Comparison of ENCODE assay signal across 13 cellular contexts in the genomic region with DNA sequence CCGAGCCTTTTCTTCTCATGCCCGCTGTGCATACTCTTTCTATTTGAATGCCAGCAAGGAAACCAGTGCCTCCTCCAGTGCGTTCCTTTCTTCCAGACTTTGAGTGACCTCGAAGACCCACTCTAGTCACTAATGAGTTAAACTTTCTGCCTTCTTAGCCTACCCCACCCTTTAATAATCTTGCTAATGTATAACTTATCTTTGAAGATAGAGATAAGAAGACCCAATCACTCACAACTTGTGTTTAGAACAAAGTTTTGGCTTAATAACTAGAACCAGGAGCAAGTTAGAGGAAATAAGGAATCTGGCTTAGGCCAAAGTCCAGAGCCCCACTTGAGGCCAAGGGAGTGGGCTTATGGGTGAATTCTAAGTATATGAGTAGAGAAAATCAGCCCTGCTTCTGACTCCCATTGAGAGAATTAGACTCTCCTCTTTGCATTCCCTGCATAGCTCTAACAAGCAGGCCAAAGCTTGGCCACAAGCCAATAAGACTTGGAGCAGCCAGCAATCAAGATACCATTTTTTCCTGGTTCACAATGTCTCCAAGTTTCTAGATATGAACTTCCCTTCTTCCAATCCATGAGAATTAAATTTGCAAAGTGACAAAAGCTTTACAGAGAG.
DNase-seq lines count a peak whose midpoint lies in the region; ATAC-seq and TF ChIP-seq lines count a peak whose summit lies in the region.
"Had no signal": no experiment of that assay in that cellular context is flagged by ENCODE, and none has a peak within 500 bp of the region (broad histone marks: within the 10 kb centered on the region; RNA-seq: fewer than 3 reads in every experiment).

No MANE protein-coding gene starts in this region.

- H3K4me1 ChIP-seq in BE2C (no peaks in the 10 kb centered on the region), cardiac muscle cell (ENCODE audit: low read depth) (peaks cover 5% of the 10 kb centered on the region), ovary (ENCODE audit: insufficient read depth) (no peaks in the 10 kb centered on the region), psoas muscle (no peaks in the 10 kb centered on the region)

- no peaks in the 10 kb centered on the region for H3K9me3 ChIP-seq in BE2C
- no peaks in the 10 kb centered on the region for H3K9me3 ChIP-seq in cardiac muscle cell (ENCODE audit: low read depth)
- no peaks in the 10 kb centered on the region for H3K9me3 ChIP-seq in ovary
- H3K9me3 ChIP-seq in psoas muscle, result no peaks in the 10 kb centered on the region

- ATAC-seq in GM18858 (IDR thresholded peaks at IDR 0.05; ENCODE audit: unreplicated experiment) (no peak), psoas muscle (no peak), GM21526 (IDR thresholded peaks at IDR 0.05; ENCODE audit: low FRiP score, unreplicated experiment) (no peak)
- ATAC-seq: HepG2 had no signal

- 89 to 91% (median 91%) methylated on average over 4 of the region's 4 CpGs for WGBS in ovary, 3 donors
- WGBS in psoas muscle, 3 donors, result 94 to 96% (median 96%) methylated on average over 4 of the region's 4 CpGs

- TF ChIP-seq POLR2A in ovary (IDR thresholded peaks at IDR 0.05), result no peak

- H3K27me3 ChIP-seq in BE2C (no peaks in the 10 kb centered on the region), cardiac muscle cell (no peaks in the 10 kb centered on the region), ovary (no peaks in the 10 kb centered on the region), psoas muscle (ENCODE audit: insufficient read depth in 3 of 3, low read length in 2 of 3) (no peaks in the 10 kb centered on the region)

- no peak for TF ChIP-seq EP300 in ovary (IDR thresholded peaks at IDR 0.05)

- H3K36me3 ChIP-seq in BE2C (no peaks in the 10 kb centered on the region), cardiac muscle cell (no peaks in the 10 kb centered on the region), ovary (no peaks in the 10 kb centered on the region), psoas muscle (ENCODE audit: insufficient read depth in 1 of 2, low read depth in 1 of 2) (no peaks in the 10 kb centered on the region)

- H3K27ac ChIP-seq in cardiac muscle cell, result no peak overlapping the region
- H3K27ac ChIP-seq in ovary, result no peak overlapping the region
- H3K27ac ChIP-seq in psoas muscle, result no peak overlapping the region

- intact Hi-C loops in ovary (cut with DNase I), result no loop called here
- intact Hi-C loops in psoas muscle (cut with DNase I), result no loop called here

- no peak overlapping the region for H3K4me3 ChIP-seq in BE2C (ENCODE audit: low read depth, low read length)
- H3K4me3 ChIP-seq in cardiac muscle cell, result no peak overlapping the region
- H3K4me3 ChIP-seq in ovary, result no peak overlapping the region
- H3K4me3 ChIP-seq in psoas muscle, result no peak overlapping the region

- DNase-seq in BE2C (peak; percentile 22), amniotic stem cell (lab: John Stamatoyannopoulos, UW) (peak; percentile 11), cardiac muscle cell (ENCODE audit: low read depth in 1 of 2, low spot score in 1 of 2) (peak; percentile 69 to 89), ovary (peak in 4 of 5 donors; percentile 28 to 48 (median 41)), GDM1 (lab: John Stamatoyannopoulos, UW) (no peak), psoas muscle (no peak)
- DNase-seq: activated effector memory CD4-positive, alpha-beta T cell treated with anti-CD3 and anti-CD28 coated beads, Interleukin-2, amount 50 U/mL, for 16 hours; CD4-positive, alpha-beta T cell; cortex of kidney; NCI-H1694 treated with DMSO at 0.1 percent for 48 hours had no signal

- TF ChIP-seq CTCF in BE2C (IDR thresholded peaks at IDR 0.05; ENCODE audit: low read depth, low read length), result no peak
- TF ChIP-seq CTCF in cardiac muscle cell (IDR thresholded peaks at IDR 0.05; ENCODE audit: low read depth, low read length), result no peak
- TF ChIP-seq CTCF in ovary (IDR thresholded peaks at IDR 0.05), result no peak
- no peak for TF ChIP-seq CTCF in psoas muscle (IDR thresholded peaks at IDR 0.05)

Comparison
In these comparisons a context has a peak if more than half of its experiments do, and no peak if none do; other contexts are left out.
1. DNase-seq: peak in BE2C (single experiment), amniotic stem cell (single experiment), cardiac muscle cell (2 of 2) and ovary (4 of 5); none in GDM1 (single experiment) and psoas muscle (0 of 2).